ENCODE assay signal across 7 cellular contexts in the genomic region with DNA sequence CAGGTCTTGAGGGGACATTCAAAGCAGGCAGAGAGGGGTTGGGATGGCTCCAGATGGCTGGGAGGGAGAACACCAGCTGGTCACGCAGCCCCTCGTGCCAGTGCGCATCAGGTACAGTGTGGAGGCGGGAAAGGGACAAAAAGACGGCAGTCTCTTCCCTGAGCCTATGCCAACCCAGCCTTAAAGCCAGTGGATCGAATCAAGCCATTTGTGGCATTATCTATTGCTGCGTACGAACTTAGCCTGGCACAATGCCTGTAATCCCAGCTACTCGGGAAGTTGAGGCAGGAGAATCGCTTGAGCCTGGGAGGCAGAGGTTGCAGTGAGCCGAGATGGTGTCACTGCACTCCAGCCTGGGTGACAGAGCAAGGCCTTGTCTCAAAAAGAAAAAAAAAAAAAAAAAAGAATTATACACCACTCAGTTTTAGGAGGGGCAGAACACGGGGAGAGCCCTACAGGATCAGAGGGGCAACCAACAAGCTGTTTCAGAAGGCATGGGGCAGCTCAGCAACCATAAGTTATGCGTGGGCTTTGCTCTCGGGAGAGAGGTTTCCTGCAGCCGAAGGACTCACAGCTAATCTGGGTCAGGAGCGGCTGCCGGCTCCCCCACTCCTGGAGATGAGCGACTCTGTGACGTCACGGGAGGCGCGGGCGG. TPM values are rescaled to one million over a fixed set of nuclear protein-coding genes. Genes with fewer than 3 reads are reported as not detected.
DNase-seq lines count a peak whose midpoint lies in the region; ATAC-seq, FAIRE-seq and TF ChIP-seq lines count a peak whose summit lies in the region.

No MANE protein-coding gene starts in this region.

- peaks cover 42% of the 10 kb centered on the region for H3K4me1 Mint-ChIP-seq in brain

- ATAC-seq in HG02759 (IDR thresholded peaks at IDR 0.05; ENCODE audit: unreplicated experiment): no peak

- peaks cover 6% of the 10 kb centered on the region for H3K27me3 Mint-ChIP-seq in brain

- H3K4me2 ChIP-seq in skeletal muscle satellite cell (ENCODE audit: low read length): peak overlapping the region; percentile 83

- no peaks in the 10 kb centered on the region for H3K9me3 ChIP-seq in HUES6 (ENCODE audit: control insufficient read depth, insufficient read depth, low read depth, low read length)
- no peaks in the 10 kb centered on the region for H3K9me3 ChIP-seq in iPS-18a (ENCODE audit: control insufficient read depth, low read depth, low read length)
- H3K9me3 ChIP-seq in skeletal muscle satellite cell (replicated peaks; ENCODE audit: low read length): no peaks in the 10 kb centered on the region

- TF ChIP-seq CTCF in brain (conservative IDR thresholded peaks at IDR 0.05): no peak

- no peaks in the 10 kb centered on the region for H3K27me3 ChIP-seq in HUES6 (ENCODE audit: control insufficient read depth, insufficient read depth, low read length)
- no peaks in the 10 kb centered on the region for H3K27me3 ChIP-seq in iPS-18a (ENCODE audit: control insufficient read depth, insufficient read depth, low read length)
- no peaks in the 10 kb centered on the region for H3K27me3 ChIP-seq in skeletal muscle satellite cell (ENCODE audit: control insufficient read depth, insufficient read depth, low read length)

- no peaks in the 10 kb centered on the region for H3K9me3 Mint-ChIP-seq in brain

- peaks cover 13% of the 10 kb centered on the region; the same call in 1 of the 2 replicates for H3K4me1 ChIP-seq in HUES6 (ENCODE audit: control insufficient read depth, insufficient read depth, low read length)
- H3K4me1 ChIP-seq in iPS-18a (ENCODE audit: control insufficient read depth, low read depth, low read length): no peaks in the 10 kb centered on the region
- peaks cover 15% of the 10 kb centered on the region for H3K4me1 ChIP-seq in skeletal muscle satellite cell (ENCODE audit: control insufficient read depth, insufficient read depth, low read length)

- H3K4me3 ChIP-seq in HUES6 (ENCODE audit: low read depth, low read length): peak overlapping the region; percentile 93
- H3K4me3 ChIP-seq in iPS-18a (ENCODE audit: low read length): peak overlapping the region; percentile 68
- peak overlapping the region; percentile 87 for H3K4me3 ChIP-seq in skeletal muscle satellite cell (ENCODE audit: low read length)

- peaks cover 23% of the 10 kb centered on the region for H3K36me3 Mint-ChIP-seq in brain

- FAIRE-seq in GM12892 (lab: Jason Lieb, UNC): peak; percentile 91

- DNase-seq in GM12892 (ENCODE audit: insufficient read length): no peak
- DNase-seq in T-helper 1 cell: peak; percentile 80 to 93 (median 91)

- TF ChIP-seq POLR2A in GM12892 (IDR thresholded peaks at IDR 0.05; ENCODE audit: low read depth, low read length): no peak

- H3K27ac ChIP-seq in HUES6 (ENCODE audit: low read depth, low read length): peak overlapping the region; percentile 78
- no peak overlapping the region for H3K27ac ChIP-seq in iPS-18a (ENCODE audit: low read length)

- peak overlapping the region; percentile 97 to 100 (median 99) for H3K27ac Mint-ChIP-seq in brain

- H3K36me3 ChIP-seq in HUES6 (ENCODE audit: control insufficient read depth, insufficient read depth, low read length): no peaks in the 10 kb centered on the region
- no peaks in the 10 kb centered on the region for H3K36me3 ChIP-seq in iPS-18a (ENCODE audit: control insufficient read depth, low read depth, low read length)
- H3K36me3 ChIP-seq in skeletal muscle satellite cell (ENCODE audit: insufficient read depth, low read length): no peaks in the 10 kb centered on the region

- H3K9ac ChIP-seq in HUES6 (ENCODE audit: low read length): peak overlapping the region; percentile 83
- H3K9ac ChIP-seq in iPS-18a (ENCODE audit: low read length): peak overlapping the region; percentile 47
- peak overlapping the region; percentile 95 for H3K9ac ChIP-seq in skeletal muscle satellite cell (ENCODE audit: low read depth, low read length)

- H3K4me3 Mint-ChIP-seq in brain: peak overlapping the region; percentile 91 to 99 (median 95)

RNA-seq across cellular contexts. Expression of a gene that starts 0.4 kb away (rescaled TPM):
- polyA plus RNA-seq in GM12892 (2012; ENCODE audit: missing spikeins): 176 TPM
- 340 TPM for polyA plus RNA-seq in brain (ENCODE audit: insufficient read depth, low read depth, low replicate concordance)
- 103 and 111 TPM in 2 replicates for total RNA-seq in skeletal muscle satellite cell (2012; rRNA removed)

RNA-seq across cellular contexts. Expression of a gene that starts 23.4 kb away (rescaled TPM):
- polyA plus RNA-seq in GM12892 (2012; ENCODE audit: missing spikeins): 12.2 TPM
- polyA plus RNA-seq in brain (ENCODE audit: insufficient read depth, low read depth, low replicate concordance): 45.7 TPM
- total RNA-seq in skeletal muscle satellite cell (2012; rRNA removed): 18.0 and 25.3 TPM in 2 replicates

RNA-seq across cellular contexts. Expression of a gene that starts 55.5 kb away (rescaled TPM):
- polyA plus RNA-seq in GM12892 (2012; ENCODE audit: missing spikeins): not detected
- 49.3 TPM for polyA plus RNA-seq in brain (ENCODE audit: insufficient read depth, low read depth, low replicate concordance)
- 0.51 and 2.0 TPM in 2 replicates for total RNA-seq in skeletal muscle satellite cell (2012; rRNA removed)
